8 cellular contexts compared by ENCODE assay signal in the genomic region with DNA sequence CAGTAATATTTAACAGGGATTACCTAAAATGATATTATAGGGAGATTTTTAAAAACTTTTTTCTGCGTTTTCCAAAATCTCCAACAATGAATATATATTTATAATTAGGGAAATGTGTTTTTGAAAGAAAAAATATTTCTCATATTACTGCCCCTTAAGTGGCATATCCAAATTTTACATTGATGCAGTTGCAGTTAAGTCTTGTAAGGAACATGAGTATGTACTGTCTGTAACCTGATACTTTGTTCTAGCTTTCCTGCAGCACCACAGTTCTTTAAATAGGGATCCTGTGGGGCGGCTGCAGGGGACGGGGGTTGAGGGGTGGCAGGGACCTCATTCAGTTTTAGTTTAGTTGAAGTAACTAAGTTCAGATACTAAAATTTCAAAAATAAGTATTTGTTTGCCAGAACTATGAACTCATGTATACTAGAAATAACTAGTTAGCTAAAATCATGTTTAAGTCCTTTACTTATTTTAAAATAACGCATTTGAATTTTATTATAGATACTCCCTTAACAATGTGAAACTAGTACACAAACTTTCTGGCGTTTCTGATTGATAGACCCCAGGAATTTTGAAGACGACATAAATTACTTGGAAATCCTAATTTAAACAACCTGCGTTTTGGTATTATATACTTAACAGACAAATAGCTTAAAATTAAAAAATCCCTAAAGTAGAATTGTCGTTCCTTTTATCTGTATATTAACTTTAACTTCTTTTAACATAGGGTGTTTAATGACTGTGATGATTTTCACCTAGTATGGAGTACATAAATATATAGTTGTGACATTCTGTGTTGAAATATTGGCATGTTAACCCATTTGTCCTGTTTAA. TPM values are rescaled to one million over a fixed set of nuclear protein-coding genes. Genes with fewer than 3 reads are reported as not detected.
A peak's percentile ranks its signal among the peaks of the same experiment; 100 is the strongest.
DNase-seq lines count a peak whose midpoint lies in the region; ATAC-seq and TF ChIP-seq lines count a peak whose summit lies in the region.

No MANE protein-coding gene starts in this region.

- TF ChIP-seq CTCF in activated CD8-positive, alpha-beta T cell treated with anti-CD3 and anti-CD28 coated beads for 36 hours (IDR thresholded peaks at IDR 0.05), result no peak

- intact Hi-C loops in activated CD8-positive, alpha-beta T cell treated with anti-CD3 and anti-CD28 coated beads for 36 hours (cut with micrococcal nuclease), result loop anchor here (1.0 to 2.0 kb wide), 3 partner anchors 25 to 111 kb away; a partner anchor contains a TSS

- DNase-seq in AG08395 (ENCODE audit: low spot score), result peak; percentile 45
- peak; percentile 64 for DNase-seq in NCI-H69 (lab: John Stamatoyannopoulos, UW)
- peak; percentile 60 for DNase-seq in activated CD8-positive, alpha-beta T cell treated with anti-CD3 and anti-CD28 coated beads for 36 hours
- peak; percentile 12 for DNase-seq in epithelial cell of prostate (ENCODE audit: low read depth, low spot score)

- H3K27ac Mint-ChIP-seq in activated CD8-positive, alpha-beta T cell treated with anti-CD3 and anti-CD28 coated beads for 36 hours, result peak overlapping the region; percentile 99

- no peaks in the 10 kb centered on the region for H3K9me3 Mint-ChIP-seq in activated CD8-positive, alpha-beta T cell treated with anti-CD3 and anti-CD28 coated beads for 36 hours

- peak overlapping the region; percentile 85 for H3K4me3 Mint-ChIP-seq in activated CD8-positive, alpha-beta T cell treated with anti-CD3 and anti-CD28 coated beads for 36 hours

- peak; percentile 47 for ATAC-seq in GM18868 (IDR thresholded peaks at IDR 0.05; ENCODE audit: unreplicated experiment)
- ATAC-seq in HG03060 (IDR thresholded peaks at IDR 0.05; ENCODE audit: low read depth, unreplicated experiment), result peak; percentile 28
- peak; percentile 69 for ATAC-seq in activated CD8-positive, alpha-beta T cell treated with anti-CD3 and anti-CD28 coated beads for 36 hours

- POLR2A ChIA-PET in activated CD8-positive, alpha-beta T cell treated with anti-CD3 and anti-CD28 coated beads for 36 hours (lab: Charles Lee), result interaction anchor here (0.6 to 9.3 kb wide), 31 partner anchors 9 to 668 kb away, joined by 3 to 203 read pairs (median 5); a partner anchor contains a TSS

- H3K27me3 Mint-ChIP-seq in activated CD8-positive, alpha-beta T cell treated with anti-CD3 and anti-CD28 coated beads for 36 hours, result peaks cover 2% of the 10 kb centered on the region

- peaks cover 37% of the 10 kb centered on the region for H3K4me1 Mint-ChIP-seq in activated CD8-positive, alpha-beta T cell treated with anti-CD3 and anti-CD28 coated beads for 36 hours (ENCODE audit: low read depth)

- peaks cover 4% of the 10 kb centered on the region for H3K36me3 Mint-ChIP-seq in activated CD8-positive, alpha-beta T cell treated with anti-CD3 and anti-CD28 coated beads for 36 hours (ENCODE audit: low read depth)

- no peaks in the 10 kb centered on the region for H3K36me3 ChIP-seq in mucosa of rectum (ENCODE audit: control insufficient read depth in 2 of 2, insufficient read depth in 2 of 2, low read length in 2 of 2)

- CTCF ChIA-PET in activated CD8-positive, alpha-beta T cell treated with anti-CD3 and anti-CD28 coated beads for 36 hours (lab: Charles Lee), result interaction anchor here (0.8 to 2.8 kb wide), 13 partner anchors 9 to 321 kb away, joined by 3 to 34 read pairs (median 4); a partner anchor contains a TSS

- H3K9me3 ChIP-seq in mucosa of rectum (ENCODE audit: control insufficient read depth in 2 of 2, low read length in 2 of 2), result no peaks in the 10 kb centered on the region

- H3K27me3 ChIP-seq in mucosa of rectum (ENCODE audit: control insufficient read depth in 2 of 2, insufficient read depth in 2 of 2, low read length in 2 of 2), result no peaks in the 10 kb centered on the region

- peak overlapping the region; percentile 85 for H3K27ac ChIP-seq in epithelial cell of prostate
- H3K27ac ChIP-seq in mucosa of rectum (ENCODE audit: low read depth in 2 of 2, low read length in 2 of 2), result peak overlapping the region; percentile 85 to 96
- peak overlapping the region; percentile 94 for H3K27ac ChIP-seq in temporal lobe (ENCODE audit: low read depth, low read length)

- peak overlapping the region; percentile 78 to 82 for H3K9ac ChIP-seq in mucosa of rectum (ENCODE audit: low read depth in 1 of 2, low read length in 2 of 2)

- peak overlapping the region; percentile 74 to 88 for H3K4me3 ChIP-seq in mucosa of rectum (ENCODE audit: low read length in 2 of 2)

- H3K4me1 ChIP-seq in mucosa of rectum (ENCODE audit: control insufficient read depth in 2 of 2, insufficient read depth in 2 of 2, low read length in 2 of 2), result peaks cover 2 to 5% of the 10 kb centered on the region in 2 donors

RNA-seq across cellular contexts. Expression of a gene that starts 0.6 kb away (rescaled TPM):
- 10 to 100 TPM in 1 of 2 experiments, 1 to 10 TPM in 1; 9.7 to 12.0 TPM for total RNA-seq in activated CD8-positive, alpha-beta T cell treated with anti-CD3 and anti-CD28 coated beads for 36 hours
- 27.0 TPM for total RNA-seq in temporal lobe

RNA-seq across cellular contexts. Expression of a gene that starts 25.2 kb away (rescaled TPM):
- 100 to 1,000 TPM; 256 to 257 TPM for total RNA-seq in activated CD8-positive, alpha-beta T cell treated with anti-CD3 and anti-CD28 coated beads for 36 hours
- total RNA-seq in temporal lobe, result 241 TPM

RNA-seq across cellular contexts. Expression of a gene that starts 41.7 kb away (rescaled TPM):
- total RNA-seq in activated CD8-positive, alpha-beta T cell treated with anti-CD3 and anti-CD28 coated beads for 36 hours, result under 1 TPM; 0.18 to 0.41 TPM
- total RNA-seq in temporal lobe, result 0.25 TPM

Comparison
In these comparisons a context has a peak if more than half of its experiments do, and no peak if none do; other contexts are left out.
1. Peak in every context shown above with its lines: DNase-seq, ATAC-seq, H3K4me3 ChIP-seq and H3K27ac ChIP-seq.
2. DNase-seq: peak in every context shown above with its lines; median percentile 64 in NCI-H69; 60 in activated CD8-positive, alpha-beta T cell treated with anti-CD3 and anti-CD28 coated beads for 36 hours; 45 in AG08395; 12 in epithelial cell of prostate.